Comparison of ENCODE assay signal across 15 cellular contexts in the genomic region with DNA sequence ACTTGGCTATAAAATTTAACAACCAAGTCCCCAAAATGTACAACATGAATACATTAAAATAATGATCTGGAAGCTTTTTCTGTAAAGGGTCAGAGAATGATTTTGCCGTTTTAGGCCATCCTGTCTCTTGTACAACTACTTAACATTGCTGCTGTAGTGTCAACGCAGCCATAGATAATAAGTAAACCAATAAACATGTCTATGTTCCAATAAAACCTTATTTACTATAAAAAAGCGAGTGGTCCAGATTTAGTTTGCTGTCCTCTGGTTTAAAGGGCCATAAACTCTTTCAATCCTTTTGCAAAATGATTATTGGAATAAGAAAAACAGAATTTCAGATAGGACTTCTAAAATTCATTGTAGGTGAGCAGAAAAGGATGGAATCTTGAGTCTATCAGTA. TPM values are rescaled to one million over a fixed set of nuclear protein-coding genes. Genes with fewer than 3 reads are reported as not detected.
A peak's percentile ranks its signal among the peaks of the same experiment; 100 is the strongest.
DNase-seq lines count a peak whose midpoint lies in the region; ATAC-seq and TF ChIP-seq lines count a peak whose summit lies in the region.
"Had no signal": no experiment of that assay in that cellular context is flagged by ENCODE, and none has a peak within 500 bp of the region (broad histone marks: within the 10 kb centered on the region; RNA-seq: fewer than 3 reads in every experiment).

No MANE protein-coding gene starts in this region.

- no peak for TF ChIP-seq CTCF in HEK293 (tag by site-specific recombination; IDR thresholded peaks at IDR 0.05)
- TF ChIP-seq CTCF in OCI-LY3 (IDR thresholded peaks at IDR 0.05; ENCODE audit: low read depth, low read length) = no peak
- no peak for TF ChIP-seq CTCF in VCaP (conservative IDR thresholded peaks at IDR 0.05)
- no peak for TF ChIP-seq CTCF in glutamatergic neuron (IDR thresholded peaks at IDR 0.05; ENCODE audit: partially characterized antibody, unreplicated experiment)

- H3K4me3 ChIP-seq in HEK293 (ENCODE audit: low read depth, low read length) (no peak overlapping the region), OCI-LY3 (ENCODE audit: low read length) (no peak overlapping the region)
- H3K4me3 ChIP-seq: BLaER1, HAP-1 had no signal

- no peak overlapping the region for H3K9ac ChIP-seq in OCI-LY3 (ENCODE audit: low read length)
- H3K9ac ChIP-seq: BLaER1 had no signal

- peaks cover 42% of the 10 kb centered on the region for H3K79me2 ChIP-seq in OCI-LY3 (ENCODE audit: low read length)

- H3K4me2 ChIP-seq in OCI-LY3 (ENCODE audit: low read length) = no peak overlapping the region
- H3K4me2 ChIP-seq: BLaER1 had no signal

- H3K36me3 Mint-ChIP-seq in glutamatergic neuron (ENCODE audit: unreplicated experiment) = no peaks in the 10 kb centered on the region

- H4K20me1 ChIP-seq in OCI-LY3 (ENCODE audit: insufficient read depth, low read length) = peaks cover 42% of the 10 kb centered on the region

- no peak overlapping the region for H3K27ac Mint-ChIP-seq in glutamatergic neuron (ENCODE audit: unreplicated experiment)
- H3K27ac Mint-ChIP-seq: B cell; CD8-positive, alpha-beta T cell had no signal

- H3K9me3 Mint-ChIP-seq in glutamatergic neuron (ENCODE audit: unreplicated experiment) = no peaks in the 10 kb centered on the region
- H3K9me3 Mint-ChIP-seq: CD4-positive, CD25-positive, alpha-beta regulatory T cell; CD8-positive, alpha-beta T cell had no signal

- H3K4me1 ChIP-seq in HEK293 (ENCODE audit: control insufficient read depth, insufficient read depth, low read length) = no peaks in the 10 kb centered on the region
- H3K4me1 ChIP-seq in OCI-LY3 (ENCODE audit: low read length) = peaks cover 21% of the 10 kb centered on the region
- H3K4me1 ChIP-seq: BLaER1, Caco-2, HAP-1 had no signal

- no peak for ATAC-seq in GM18505 (IDR thresholded peaks at IDR 0.05; ENCODE audit: unreplicated experiment)
- ATAC-seq: CD8-positive, alpha-beta T cell had no signal

- no peak overlapping the region for H3K4me3 Mint-ChIP-seq in glutamatergic neuron (ENCODE audit: unreplicated experiment)
- H3K4me3 Mint-ChIP-seq: B cell; CD4-positive, CD25-positive, alpha-beta regulatory T cell; CD8-positive, alpha-beta T cell had no signal

- DNase-seq in glutamatergic neuron (no peak), islet precursor cell (no peak)
- DNase-seq: Caco-2; CD4-positive, CD25-positive, alpha-beta regulatory T cell; CD8-positive, alpha-beta T cell; DMS153; DND-41; GOT3 had no signal

- POLR2A ChIA-PET in HEK293 (lab: Yijun Ruan, JAX) = no interaction called here

- H3K4me1 Mint-ChIP-seq in glutamatergic neuron (ENCODE audit: low read depth, unreplicated experiment) = no peaks in the 10 kb centered on the region

- CTCF ChIA-PET in HEK293 (lab: Yijun Ruan, JAX) = interaction anchor here (0.7 to 0.9 kb wide), 2 partner anchors 10 to 227 kb away, joined by 3 to 6 read pairs; no protein-coding TSS in a partner anchor

- TF ChIP-seq POLR2A in GM18505 (IDR thresholded peaks at IDR 0.05; ENCODE audit: borderline replicate concordance, extremely low read depth, insufficient read depth, insufficient read length) = no peak

- no peak overlapping the region for H3K27ac ChIP-seq in HEK293 (ENCODE audit: extremely low read depth, low read depth, low read length)
- H3K27ac ChIP-seq in OCI-LY3 (ENCODE audit: low read length) = peak overlapping the region; percentile 27; the same call in 1 of the 2 replicates
- peak overlapping the region; percentile 83 for H3K27ac ChIP-seq in VCaP
- H3K27ac ChIP-seq: BLaER1 had no signal

- H3K27me3 Mint-ChIP-seq in glutamatergic neuron (ENCODE audit: unreplicated experiment) = no peaks in the 10 kb centered on the region
- H3K27me3 Mint-ChIP-seq: B cell; CD4-positive, CD25-positive, alpha-beta regulatory T cell had no signal

- H3K27me3 ChIP-seq in OCI-LY3 (ENCODE audit: low read depth, low read length) = no peaks in the 10 kb centered on the region
- H3K27me3 ChIP-seq: BLaER1 had no signal

- H3K9me3 ChIP-seq in HEK293 (ENCODE audit: control insufficient read depth, insufficient read depth, low read depth, low read length) = no peaks in the 10 kb centered on the region
- H3K9me3 ChIP-seq in OCI-LY3 (ENCODE audit: insufficient read depth, low read length) = no peaks in the 10 kb centered on the region
- H3K9me3 ChIP-seq: BLaER1, Caco-2, HAP-1 had no signal

- peaks cover 42 to 64% of the 10 kb centered on the region in 2 experiments for H3K36me3 ChIP-seq in HEK293 (ENCODE audit: control insufficient read depth in 2 of 2, insufficient read depth in 1 of 2, low read length in 2 of 2)
- H3K36me3 ChIP-seq in OCI-LY3 (replicated peaks; ENCODE audit: low read depth, low read length) = peaks cover 45% of the 10 kb centered on the region

- H2AFZ ChIP-seq in OCI-LY3 (ENCODE audit: low read depth, low read length) = no peak overlapping the region

TF ChIP-seq in HEK293, 187 proteins besides CTCF, POLR2A, EP300 and RAD21:
- TF ChIP-seq ZNF521 (tag by site-specific recombination; IDR thresholded peaks at IDR 0.05) = no peak
- TF ChIP-seq, protein P1, sequence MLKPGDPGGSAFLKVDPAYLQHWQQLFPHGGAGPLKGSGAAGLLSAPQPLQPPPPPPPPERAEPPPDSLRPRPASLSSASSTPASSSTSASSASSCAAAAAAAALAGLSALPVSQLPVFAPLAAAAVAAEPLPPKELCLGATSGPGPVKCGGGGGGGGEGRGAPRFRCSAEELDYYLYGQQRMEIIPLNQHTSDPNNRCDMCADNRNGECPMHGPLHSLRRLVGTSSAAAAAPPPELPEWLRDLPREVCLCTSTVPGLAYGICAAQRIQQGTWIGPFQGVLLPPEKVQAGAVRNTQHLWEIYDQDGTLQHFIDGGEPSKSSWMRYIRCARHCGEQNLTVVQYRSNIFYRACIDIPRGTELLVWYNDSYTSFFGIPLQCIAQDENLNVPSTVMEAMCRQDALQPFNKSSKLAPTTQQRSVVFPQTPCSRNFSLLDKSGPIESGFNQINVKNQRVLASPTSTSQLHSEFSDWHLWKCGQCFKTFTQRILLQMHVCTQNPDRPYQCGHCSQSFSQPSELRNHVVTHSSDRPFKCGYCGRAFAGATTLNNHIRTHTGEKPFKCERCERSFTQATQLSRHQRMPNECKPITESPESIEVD (tag by site-specific recombination; IDR thresholded peaks at IDR 0.05) = 0 out of 2 replicates have a peak, but pooled peaks have one; percentile 9

RNA-seq across cellular contexts. Expression of a gene that starts 29.2 kb away (rescaled TPM):
- 50.9 TPM for total RNA-seq in glutamatergic neuron (ENCODE audit: unreplicated experiment)

RNA-seq across cellular contexts. Expression of a gene that starts 48.4 kb away (rescaled TPM):
- 53.6 TPM for total RNA-seq in glutamatergic neuron (ENCODE audit: unreplicated experiment)
